In the genomic region with DNA sequence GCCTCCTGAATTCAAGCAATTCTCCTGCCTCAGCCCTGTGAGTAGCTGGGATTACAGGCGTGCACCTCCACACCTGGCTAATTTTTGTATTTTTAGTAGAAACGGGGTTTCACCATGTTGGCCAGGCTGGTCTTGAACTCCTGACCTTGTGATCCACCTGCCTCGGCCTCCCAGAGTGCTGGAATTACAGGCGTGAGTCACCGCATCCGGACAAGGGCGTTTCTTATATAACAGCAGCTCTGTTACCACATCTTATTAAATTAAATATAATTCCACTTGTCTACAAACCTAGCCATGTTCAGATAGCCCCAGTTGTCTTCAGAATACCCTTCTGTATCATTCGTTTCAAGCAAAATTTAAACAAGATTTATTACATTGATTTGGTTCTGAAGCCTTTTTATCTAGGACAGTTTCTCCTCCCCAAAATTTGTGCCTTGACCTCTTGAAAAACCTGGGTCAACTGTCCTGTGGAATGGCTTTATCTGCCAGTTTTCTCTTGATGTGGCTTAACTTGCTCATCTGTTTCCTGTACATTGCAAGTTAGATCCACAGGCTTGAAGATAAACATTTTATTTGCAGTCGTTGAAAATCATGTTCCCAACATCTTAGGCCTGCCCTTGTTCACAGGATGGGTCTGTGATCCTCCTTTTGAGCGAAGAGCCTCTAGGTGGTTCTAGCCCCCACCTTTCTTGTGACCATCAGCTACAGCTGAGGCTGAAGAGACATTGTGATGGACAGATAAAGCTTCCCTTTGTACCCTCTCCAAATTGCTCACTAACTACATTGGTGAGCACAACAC, we compare ENCODE assay signal across 19 cellular contexts.
"Had no signal": no experiment of that assay in that cellular context is flagged by ENCODE, and none has a peak within 500 bp of the region (broad histone marks: within the 10 kb centered on the region; RNA-seq: fewer than 3 reads in every experiment).

No MANE protein-coding gene starts in this region.

- H3K27me3 Mint-ChIP-seq: activated naive CD8-positive, alpha-beta T cell treated with anti-CD3 and anti-CD28 coated beads, Interleukin-2, amount 10 ng/mL, durations not matched to agents 7 days and 5 days; progenitor cell of endocrine pancreas had no signal

- H3K27me3 ChIP-seq: body of pancreas, thyroid gland had no signal

- H3K27ac Mint-ChIP-seq: activated naive CD8-positive, alpha-beta T cell treated with anti-CD3 and anti-CD28 coated beads, Interleukin-2, amount 10 ng/mL, durations not matched to agents 7 days and 5 days; activated T-cell treated with anti-CD3 and anti-CD28 coated beads, Interleukin-2, amount 50 U/mL, for 72 hours; progenitor cell of endocrine pancreas had no signal

- ATAC-seq: activated CD4-positive, CD25-positive, alpha-beta regulatory T cell treated with anti-CD3 and anti-CD28 coated beads, Interleukin-2, amount 50 U/mL, for 24 hours; activated T-cell treated with anti-CD3 and anti-CD28 coated beads, Interleukin-2, amount 50 U/mL, for 72 hours; body of pancreas had no signal

- H3K9me3 Mint-ChIP-seq: activated naive CD8-positive, alpha-beta T cell treated with anti-CD3 and anti-CD28 coated beads, Interleukin-2, amount 10 ng/mL, durations not matched to agents 7 days and 5 days had no signal

- DNase-seq: activated CD4-positive, alpha-beta T cell treated with anti-CD3 and anti-CD28 coated beads, Interleukin-2, amount 50 U/mL, for 1 hour; activated gamma-delta T cell; activated naive CD8-positive, alpha-beta T cell treated with anti-CD3 and anti-CD28 coated beads, Interleukin-2, amount 10 ng/mL, durations not matched to agents 7 days and 5 days; activated T-cell treated with anti-CD3 and anti-CD28 coated beads, Interleukin-2, amount 50 U/mL, for 72 hours; body of pancreas; dermis blood vessel endothelial cell; effector memory CD4-positive, alpha-beta T cell; foreskin melanocyte; glutamatergic neuron; hypothalamus; left ventricle myocardium inferior; mammary epithelial cell; occipital lobe; stimulated activated CD8-positive, alpha-beta memory T cell treated with anti-CD3 and anti-CD28 coated beads, Interleukin-4, amount 100 ng/mL, for 48 hours; stimulated activated naive CD4-positive, alpha-beta T cell treated with Interleukin-2 at 50 U/mL for 16 hours; thyroid gland had no signal

- H3K4me1 ChIP-seq: body of pancreas had no signal

- H3K9me3 ChIP-seq: body of pancreas, left ventricle myocardium inferior, thyroid gland had no signal

- H3K27ac ChIP-seq: body of pancreas, epithelial cell of prostate, left ventricle myocardium inferior, thyroid gland had no signal

- H3K36me3 ChIP-seq: left ventricle myocardium inferior, thyroid gland had no signal

- H3K4me3 Mint-ChIP-seq: activated naive CD8-positive, alpha-beta T cell treated with anti-CD3 and anti-CD28 coated beads, Interleukin-2, amount 10 ng/mL, durations not matched to agents 7 days and 5 days; activated T-cell treated with anti-CD3 and anti-CD28 coated beads, Interleukin-2, amount 50 U/mL, for 72 hours had no signal

- H3K4me3 ChIP-seq: body of pancreas, left ventricle myocardium inferior, thyroid gland had no signal
